In genomic region chr3:184362668-184363540, GRCh38 we compare ENCODE assay signal across 8 cellular contexts. TPM values are rescaled to one million over a fixed set of nuclear protein-coding genes. Genes with fewer than 3 reads are reported as not detected.
DNase-seq lines count a peak whose midpoint lies in the region; ATAC-seq and TF ChIP-seq lines count a peak whose summit lies in the region.

No MANE protein-coding gene starts in this region.

- CTCF ChIA-PET in GM10248 (lab: Yijun Ruan, JAX), result interaction anchor here (0.6 to 2.3 kb wide), 13 partner anchors 8 to 467 kb away, joined by 3 to 10 read pairs (median 3); partner anchors contain the start of genes EEF1AKMT4 and FAM131A

- TF ChIP-seq POLR2A in NB4 (IDR thresholded peaks at IDR 0.05; ENCODE audit: extremely low read depth, insufficient read length), result peak; percentile 66

- TF ChIP-seq CTCF in GM10248 (IDR thresholded peaks at IDR 0.05; ENCODE audit: control extremely low read depth, extremely low read depth, low read depth, missing control alignments) (peak; percentile 76), NB4 (IDR thresholded peaks at IDR 0.05; ENCODE audit: low read depth, low read length) (peak; percentile 30), osteoblast (IDR thresholded peaks at IDR 0.05; ENCODE audit: extremely low read depth, low read depth, low read length) (peak; percentile 58)

- H3K36me3 ChIP-seq in SK-N-MC (ENCODE audit: insufficient read depth, low read length), result peaks cover 30% of the 10 kb centered on the region
- peaks cover 25% of the 10 kb centered on the region for H3K36me3 ChIP-seq in osteoblast (ENCODE audit: insufficient read depth, low read length)
- peaks cover 9% of the 10 kb centered on the region for H3K36me3 ChIP-seq in thymus (ENCODE audit: control insufficient read depth, insufficient read depth)

- H3K9me3 ChIP-seq in SK-N-MC (ENCODE audit: low read depth, low read length) (no peaks in the 10 kb centered on the region), osteoblast (ENCODE audit: low read depth, low read length) (no peaks in the 10 kb centered on the region), thymus (ENCODE audit: control insufficient read depth) (peaks cover 2% of the 10 kb centered on the region)

- H3K4me3 ChIP-seq in NB4 (ENCODE audit: low read depth, low read length), result peak overlapping the region; percentile 79
- H3K4me3 ChIP-seq in SK-N-MC, result peak overlapping the region; percentile 94
- peak overlapping the region; percentile 90 for H3K4me3 ChIP-seq in osteoblast (ENCODE audit: insufficient read depth, low read length)
- H3K4me3 ChIP-seq in thymus (ENCODE audit: low read length), result peak overlapping the region; percentile 83

- peaks cover 9% of the 10 kb centered on the region for H4K20me1 ChIP-seq in osteoblast (ENCODE audit: insufficient read depth, low read length)

- peak overlapping the region; percentile 94 for H3K4me2 ChIP-seq in osteoblast (ENCODE audit: insufficient read depth, low read length)

- H2AFZ ChIP-seq in osteoblast (ENCODE audit: low read length), result peak overlapping the region; percentile 93

- H3K36me3 Mint-ChIP-seq in activated naive CD4-positive, alpha-beta T cell treated with anti-CD3 and anti-CD28 coated beads, Interleukin-2, amount 50 U/mL, for 72 hours, result peaks cover 27 to 35% of the 10 kb centered on the region in 2 donors

- peaks cover 22% of the 10 kb centered on the region for H3K4me1 ChIP-seq in osteoblast (ENCODE audit: insufficient read depth, low read length)
- H3K4me1 ChIP-seq in thymus (ENCODE audit: control insufficient read depth, insufficient read depth, low read length), result peaks cover 9% of the 10 kb centered on the region

- ATAC-seq in HG02571 (IDR thresholded peaks at IDR 0.05; ENCODE audit: unreplicated experiment), result peak; percentile 87
- ATAC-seq in activated naive CD4-positive, alpha-beta T cell treated with anti-CD3 and anti-CD28 coated beads, Interleukin-2, amount 50 U/mL, for 72 hours, result peak; percentile 87 to 91

- no peaks in the 10 kb centered on the region for H3K9me3 Mint-ChIP-seq in activated naive CD4-positive, alpha-beta T cell treated with anti-CD3 and anti-CD28 coated beads, Interleukin-2, amount 50 U/mL, for 72 hours

- H3K27me3 ChIP-seq in osteoblast (ENCODE audit: insufficient read depth, low read length), result no peaks in the 10 kb centered on the region
- H3K27me3 ChIP-seq in thymus (ENCODE audit: control insufficient read depth, insufficient read depth), result peaks cover 7% of the 10 kb centered on the region

- H3K27ac Mint-ChIP-seq in activated naive CD4-positive, alpha-beta T cell treated with anti-CD3 and anti-CD28 coated beads, Interleukin-2, amount 50 U/mL, for 72 hours, result peak overlapping the region; percentile 90 to 99

- peak; percentile 98 for DNase-seq in GM10248 (ENCODE audit: extremely low spot score)
- DNase-seq in NB4 (ENCODE audit: low read depth), result peak; percentile 98
- DNase-seq in SK-N-MC (ENCODE audit: low read depth, low spot score), result peak; percentile 81
- peak; percentile 93 to 98 for DNase-seq in activated naive CD4-positive, alpha-beta T cell treated with anti-CD3 and anti-CD28 coated beads, Interleukin-2, amount 50 U/mL, for 72 hours (ENCODE audit: low spot score in 2 of 2)
- peak; percentile 98 for DNase-seq in glomerular visceral epithelial cell (ENCODE audit: extremely low spot score)
- peak; percentile 99 for DNase-seq in osteoblast (ENCODE audit: insufficient read length, low spot score, missing footprints)

- H3K9ac ChIP-seq in SK-N-MC (ENCODE audit: insufficient read length), result peak overlapping the region; percentile 90

- POLR2A ChIA-PET in GM10248 (lab: Yijun Ruan, JAX), result interaction anchor here (0.5 kb wide), 1 partner anchor 483 kb away, joined by 3 read pairs; no protein-coding TSS in a partner anchor

- H3K79me2 ChIP-seq in osteoblast (ENCODE audit: insufficient read depth, low read length), result peaks cover 30% of the 10 kb centered on the region

- H3K27ac ChIP-seq in SK-N-MC (peak overlapping the region; percentile 58; the same call in 1 of the 2 replicates), osteoblast (ENCODE audit: low read depth, low read length) (peak overlapping the region; percentile 96), thymus (ENCODE audit: low read depth) (peak overlapping the region; percentile 92)

- WGBS in thymus, result under 1% methylated on average over 67 of the region's 67 CpGs

RNA-seq across cellular contexts. Expression of gene POLR2H, which starts 1.4 kb away (rescaled TPM):
- 100 to 1,000 TPM; 112 to 177 TPM for total RNA-seq in activated naive CD4-positive, alpha-beta T cell treated with anti-CD3 and anti-CD28 coated beads, Interleukin-2, amount 50 U/mL, for 72 hours
- total RNA-seq in osteoblast, result 47.4 and 61.2 TPM in 2 replicates
- 117 TPM for polyA plus RNA-seq in thymus

RNA-seq across cellular contexts. Expression of gene CLCN2, which starts 1.5 kb away (rescaled TPM):
- total RNA-seq in activated naive CD4-positive, alpha-beta T cell treated with anti-CD3 and anti-CD28 coated beads, Interleukin-2, amount 50 U/mL, for 72 hours, result 10 to 100 TPM in 1 of 2 donors, 1 to 10 TPM in 1; 6.5 to 13.9 TPM
- 3.2 and 4.3 TPM in 2 replicates for total RNA-seq in osteoblast
- 7.0 TPM for polyA plus RNA-seq in thymus

RNA-seq across cellular contexts. Expression of gene THPO, which starts 15.1 kb away (rescaled TPM):
- not detected for total RNA-seq in activated naive CD4-positive, alpha-beta T cell treated with anti-CD3 and anti-CD28 coated beads, Interleukin-2, amount 50 U/mL, for 72 hours
- under 0.01 TPM in 1 of 2 replicates, not detected in the other for total RNA-seq in osteoblast
- 0.21 TPM for polyA plus RNA-seq in thymus

RNA-seq across cellular contexts. Expression of gene CHRD, which starts 16.9 kb away (rescaled TPM):
- total RNA-seq in activated naive CD4-positive, alpha-beta T cell treated with anti-CD3 and anti-CD28 coated beads, Interleukin-2, amount 50 U/mL, for 72 hours, result under 1 TPM in 1 of 2 donors, not detected in 1; 0.49 TPM
- total RNA-seq in osteoblast, result 0.29 and 0.36 TPM in 2 replicates
- 2.5 TPM for polyA plus RNA-seq in thymus

RNA-seq across cellular contexts. Expression of gene FAM131A, which starts 25.5 kb away (rescaled TPM):
- 1 to 10 TPM; 4.1 to 6.8 TPM for total RNA-seq in activated naive CD4-positive, alpha-beta T cell treated with anti-CD3 and anti-CD28 coated beads, Interleukin-2, amount 50 U/mL, for 72 hours
- total RNA-seq in osteoblast, result 9.8 and 10.6 TPM in 2 replicates
- 11.7 TPM for polyA plus RNA-seq in thymus

Comparison
In these comparisons a context has a peak if more than half of its experiments do, and no peak if none do; other contexts are left out.
1. Peak in every context shown above with its lines: DNase-seq, ATAC-seq, H3K4me3 ChIP-seq and H3K27ac ChIP-seq.